10 cellular contexts compared by ENCODE assay signal in the genomic region with DNA sequence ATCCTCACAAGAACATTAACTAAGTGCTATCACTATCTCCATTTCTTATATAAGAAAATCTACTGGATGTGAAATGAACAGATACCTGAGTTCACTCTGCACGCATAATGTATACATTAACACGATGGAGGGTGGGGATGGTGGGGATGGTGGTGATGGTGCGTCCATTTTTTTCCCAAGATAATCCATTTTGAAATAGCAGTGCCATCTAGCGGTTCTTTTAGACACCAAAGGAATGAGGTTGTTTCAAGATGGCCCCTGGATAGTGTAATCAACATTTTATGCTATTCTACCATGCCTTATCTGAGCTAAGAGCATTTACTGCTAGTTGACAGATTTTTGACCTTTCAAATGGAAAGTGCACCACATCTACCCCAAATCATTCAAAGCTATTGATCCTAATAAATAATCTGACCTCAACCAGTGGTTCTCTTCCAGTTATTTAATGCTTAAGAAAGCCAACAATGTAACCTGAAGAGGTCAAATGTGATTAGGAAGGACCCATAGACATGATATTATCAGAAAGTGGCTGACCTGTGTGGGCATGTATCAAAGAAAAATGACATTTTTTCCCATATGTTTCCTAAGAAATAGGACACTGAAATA.
A peak's percentile ranks its signal among the peaks of the same experiment; 100 is the strongest.
DNase-seq lines count a peak whose midpoint lies in the region; ATAC-seq and TF ChIP-seq lines count a peak whose summit lies in the region.
"Had no signal": no experiment of that assay in that cellular context is flagged by ENCODE, and none has a peak within 500 bp of the region (broad histone marks: within the 10 kb centered on the region; RNA-seq: fewer than 3 reads in every experiment).

No MANE protein-coding gene starts in this region.

- TF ChIP-seq CTCF in endodermal cell (conservative IDR thresholded peaks at IDR 0.05) (peak; percentile 80), retinal pigment epithelial cell (conservative IDR thresholded peaks at IDR 0.05; ENCODE audit: low read depth, low read length) (peak; percentile 57)

- peak; percentile 53 for ATAC-seq in GM21619 (IDR thresholded peaks at IDR 0.05; ENCODE audit: unreplicated experiment)
- ATAC-seq in GM19023 (IDR thresholded peaks at IDR 0.05; ENCODE audit: unreplicated experiment) = no peak

- no peak overlapping the region for H3K4me3 ChIP-seq in endodermal cell (ENCODE audit: low read length)
- H3K4me3 ChIP-seq in retinal pigment epithelial cell (ENCODE audit: low read length) = no peak overlapping the region
- H3K4me3 ChIP-seq: SJSA1 had no signal

- H3K9me3 Mint-ChIP-seq in endodermal cell = no peaks in the 10 kb centered on the region
- H3K9me3 Mint-ChIP-seq: memory B cell had no signal

- no peaks in the 10 kb centered on the region for H3K4me1 ChIP-seq in endodermal cell (ENCODE audit: control insufficient read depth, insufficient read depth, low read length)
- H3K4me1 ChIP-seq: SJSA1 had no signal

- H3K27me3 Mint-ChIP-seq in endodermal cell (ENCODE audit: insufficient read depth) = peaks cover 39% of the 10 kb centered on the region
- H3K27me3 Mint-ChIP-seq: memory B cell had no signal

- H3K27ac Mint-ChIP-seq in endodermal cell = no peak overlapping the region
- H3K27ac Mint-ChIP-seq: memory B cell had no signal

- H3K27me3 ChIP-seq in endodermal cell (ENCODE audit: control insufficient read depth, insufficient read depth, low read length, poor library complexity, severe bottlenecking) = peaks cover 44% of the 10 kb centered on the region
- H3K27me3 ChIP-seq: SJSA1 had no signal

- WGBS in endodermal cell (ENCODE audit: insufficient coverage in 1 of 2, insufficient read length in 1 of 2), 2 experiments = 52% methylated on average over 4 of the region's 4 CpGs; no CpG with 5 or more reads in 1 of the 2 experiments

- no peaks in the 10 kb centered on the region for H3K9me3 ChIP-seq in endodermal cell (ENCODE audit: control insufficient read depth, low read length)
- H3K9me3 ChIP-seq: SJSA1 had no signal

- H3K36me3 ChIP-seq in endodermal cell (ENCODE audit: control insufficient read depth, insufficient read depth, low read length) = no peaks in the 10 kb centered on the region
- H3K36me3 ChIP-seq: SJSA1 had no signal

- H3K9ac ChIP-seq in endodermal cell (ENCODE audit: extremely low read depth, low read length, poor library complexity, severe bottlenecking) = no peak overlapping the region

- no peak overlapping the region for H3K4me3 Mint-ChIP-seq in endodermal cell
- H3K4me3 Mint-ChIP-seq: memory B cell had no signal

- no peaks in the 10 kb centered on the region for H3K36me3 Mint-ChIP-seq in endodermal cell (ENCODE audit: low read depth)
- H3K36me3 Mint-ChIP-seq: memory B cell had no signal

- DNase-seq in DMS53 treated with DMSO at 0.1 percent for 48 hours (lab: John Stamatoyannopoulos, UW; ENCODE audit: unreplicated experiment) = peak; percentile 69
- peak; percentile 29 for DNase-seq in NCI-H2171 (lab: John Stamatoyannopoulos, UW)
- peak; percentile 50 for DNase-seq in endodermal cell
- DNase-seq in retinal pigment epithelial cell (ENCODE audit: low read depth) = no peak
- no peak for DNase-seq in activated CD8-positive, alpha-beta memory T cell treated with anti-CD3 and anti-CD28 coated beads, Interleukin-2, amount 50 U/mL, for 48 hours
- DNase-seq in activated T-cell treated with anti-CD3 and anti-CD28 coated beads, Interleukin-2, amount 50 U/mL, for 48 hours = no peak

- H3K4me1 Mint-ChIP-seq in endodermal cell = peaks cover 20% of the 10 kb centered on the region
- H3K4me1 Mint-ChIP-seq: memory B cell had no signal

- no peak overlapping the region for H3K27ac ChIP-seq in endodermal cell (ENCODE audit: low read depth, low read length)
- H3K27ac ChIP-seq: SJSA1 had no signal

Comparison
In these comparisons a context has a peak if more than half of its experiments do, and no peak if none do; other contexts are left out.
1. DNase-seq: peak in DMS53 treated with DMSO at 0.1 percent for 48 hours (single experiment), NCI-H2171 (single experiment) and endodermal cell (single experiment); none in retinal pigment epithelial cell (single experiment), activated CD8-positive, alpha-beta memory T cell treated with anti-CD3 and anti-CD28 coated beads, Interleukin-2, amount 50 U/mL, for 48 hours (single experiment) and activated T-cell treated with anti-CD3 and anti-CD28 coated beads, Interleukin-2, amount 50 U/mL, for 48 hours (0 of 2).